ENCODE assay signal across 27 cellular contexts in the genomic region with DNA sequence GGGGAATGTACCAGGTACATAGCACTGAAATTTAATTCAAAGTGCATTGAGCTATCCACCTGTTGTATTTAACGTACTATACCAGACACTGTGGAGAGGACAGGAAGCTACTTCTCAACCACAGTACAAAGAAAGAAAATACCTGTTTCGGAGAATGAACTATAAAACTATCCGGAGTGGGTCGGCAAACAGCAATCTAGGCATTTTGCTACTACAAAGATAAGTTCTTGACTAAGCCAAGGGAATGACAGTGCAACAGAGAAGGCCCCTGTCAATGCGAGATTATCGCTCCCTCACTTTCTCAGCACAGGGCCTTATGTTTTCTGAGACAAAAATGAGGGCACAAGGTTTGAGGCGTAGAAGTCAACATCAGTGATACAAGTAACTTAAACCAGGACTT. TPM values are rescaled to one million over a fixed set of nuclear protein-coding genes. Genes with fewer than 3 reads are reported as not detected.
DNase-seq lines count a peak whose midpoint lies in the region; ATAC-seq lines count a peak whose summit lies in the region.
"Had no signal": no experiment of that assay in that cellular context is flagged by ENCODE, and none has a peak within 500 bp of the region (broad histone marks: within the 10 kb centered on the region; RNA-seq: fewer than 3 reads in every experiment).

No MANE protein-coding gene starts in this region.

- H3K4me3 ChIP-seq in CD8-positive, alpha-beta memory T cell (ENCODE audit: low read length) = no peak overlapping the region
- H3K4me3 ChIP-seq: adrenal gland, GM12878, left lung, MG63, neural progenitor cell, skin epidermis, thoracic aorta had no signal

- peaks cover 43% of the 10 kb centered on the region for H3K4me1 ChIP-seq in CD8-positive, alpha-beta memory T cell (ENCODE audit: insufficient read depth, low read length)
- H3K4me1 ChIP-seq: adrenal gland, left lung, neural progenitor cell had no signal

- no peaks in the 10 kb centered on the region for H3K27me3 ChIP-seq in CD8-positive, alpha-beta memory T cell (ENCODE audit: insufficient read depth, low read length, poor library complexity, severe bottlenecking)
- H3K27me3 ChIP-seq: adrenal gland, left lung, neural progenitor cell had no signal

- no peaks in the 10 kb centered on the region for H3K9me3 ChIP-seq in CD8-positive, alpha-beta memory T cell (ENCODE audit: low read length)
- H3K9me3 ChIP-seq: adrenal gland, left lung, MG63, thoracic aorta had no signal

- peaks cover 57% of the 10 kb centered on the region for H3K4me1 Mint-ChIP-seq in activated T-cell treated with anti-CD3 and anti-CD28 coated beads, Interleukin-2, amount 50 U/mL, for 4 hours (ENCODE audit: low read depth)
- peaks cover 51 to 74% (median 64%) of the 10 kb centered on the region in 3 donors for H3K4me1 Mint-ChIP-seq in CD8-positive, alpha-beta memory T cell
- H3K4me1 Mint-ChIP-seq in activated T-helper 17 cell treated with anti-CD3 and anti-CD28 coated beads, Interleukin-2, amount 50 U/mL, for 72 hours = peaks cover 28% of the 10 kb centered on the region
- peaks cover 37 to 74% (median 73%) of the 10 kb centered on the region in 4 donors for H3K4me1 Mint-ChIP-seq in naive thymus-derived CD8-positive, alpha-beta T cell
- H3K4me1 Mint-ChIP-seq: brain, neural progenitor cell had no signal

- ATAC-seq in activated T-cell treated with anti-CD3 and anti-CD28 coated beads, Interleukin-2, amount 50 U/mL, for 4 hours = peak; percentile 34 to 54
- peak; percentile 26 for ATAC-seq in activated T-helper 17 cell treated with anti-CD3 and anti-CD28 coated beads, Interleukin-2, amount 50 U/mL, for 72 hours (replicated peaks)
- ATAC-seq in naive thymus-derived CD8-positive, alpha-beta T cell = peak; percentile 87 to 91
- ATAC-seq: esophagus mucosa, GM12878, left lung had no signal

- H3K36me3 Mint-ChIP-seq in activated T-cell treated with anti-CD3 and anti-CD28 coated beads, Interleukin-2, amount 50 U/mL, for 4 hours (ENCODE audit: insufficient read depth) = peaks cover 22% of the 10 kb centered on the region
- H3K36me3 Mint-ChIP-seq in CD8-positive, alpha-beta memory T cell = peaks cover 0 to 40% (median 19%) of the 10 kb centered on the region in 3 donors
- peaks cover 41% of the 10 kb centered on the region for H3K36me3 Mint-ChIP-seq in activated T-helper 17 cell treated with anti-CD3 and anti-CD28 coated beads, Interleukin-2, amount 50 U/mL, for 72 hours (ENCODE audit: low read depth)
- peaks cover 0 to 38% (median 12%) of the 10 kb centered on the region in 3 donors for H3K36me3 Mint-ChIP-seq in naive thymus-derived CD8-positive, alpha-beta T cell

- POLR2A ChIA-PET in CD8-positive, alpha-beta memory T cell (lab: Charles Lee) = no interaction called here
- POLR2A ChIA-PET in naive thymus-derived CD8-positive, alpha-beta T cell (lab: Charles Lee) = interaction anchor here (0.9 to 1.5 kb wide), 3 partner anchors 16 to 26 kb away, joined by 3 to 4 read pairs (median 4); no protein-coding TSS in a partner anchor

- H3K36me3 ChIP-seq in CD8-positive, alpha-beta memory T cell (ENCODE audit: insufficient read depth, low read length) = peaks cover 6% of the 10 kb centered on the region
- H3K36me3 ChIP-seq: adrenal gland, MG63, neural progenitor cell, thoracic aorta had no signal

- H3K9me3 Mint-ChIP-seq in activated T-cell treated with anti-CD3 and anti-CD28 coated beads, Interleukin-2, amount 50 U/mL, for 4 hours = no peaks in the 10 kb centered on the region
- H3K9me3 Mint-ChIP-seq in CD8-positive, alpha-beta memory T cell = no peaks in the 10 kb centered on the region
- no peaks in the 10 kb centered on the region for H3K9me3 Mint-ChIP-seq in activated T-helper 17 cell treated with anti-CD3 and anti-CD28 coated beads, Interleukin-2, amount 50 U/mL, for 72 hours
- no peaks in the 10 kb centered on the region for H3K9me3 Mint-ChIP-seq in naive thymus-derived CD8-positive, alpha-beta T cell
- H3K9me3 Mint-ChIP-seq: brain, H9, memory B cell had no signal

- no peak overlapping the region for H3K27ac ChIP-seq in CD8-positive, alpha-beta memory T cell (ENCODE audit: low read depth, low read length)
- H3K27ac ChIP-seq: adrenal gland, left lung, neural progenitor cell, skin epidermis, thoracic aorta had no signal

- H3K27ac Mint-ChIP-seq in CD8-positive, alpha-beta memory T cell = peak overlapping the region; percentile 15 to 88 (median 68)
- peak overlapping the region; percentile 67 for H3K27ac Mint-ChIP-seq in activated T-helper 17 cell treated with anti-CD3 and anti-CD28 coated beads, Interleukin-2, amount 50 U/mL, for 72 hours
- H3K27ac Mint-ChIP-seq in naive thymus-derived CD8-positive, alpha-beta T cell = peak overlapping the region; percentile 65 to 93 (median 83)
- H3K27ac Mint-ChIP-seq: brain; H9; memory B cell; neural progenitor cell; stimulated activated naive CD8-positive, alpha-beta T cell treated with anti-CD3 and anti-CD28 coated beads, Interleukin-15, Interleukin-2, amounts not matched to agents 100 ng/mL and 50 ng/mL, for 24 hours had no signal

- CTCF ChIA-PET in CD8-positive, alpha-beta memory T cell (lab: Charles Lee) = interaction anchor here (0.7 kb wide), 1 partner anchor 463 kb away, joined by 3 read pairs; no protein-coding TSS in a partner anchor

- no peaks in the 10 kb centered on the region for H3K27me3 Mint-ChIP-seq in activated T-cell treated with anti-CD3 and anti-CD28 coated beads, Interleukin-2, amount 50 U/mL, for 4 hours (ENCODE audit: low read depth)
- H3K27me3 Mint-ChIP-seq in CD8-positive, alpha-beta memory T cell = no peaks in the 10 kb centered on the region
- no peaks in the 10 kb centered on the region for H3K27me3 Mint-ChIP-seq in activated T-helper 17 cell treated with anti-CD3 and anti-CD28 coated beads, Interleukin-2, amount 50 U/mL, for 72 hours
- no peaks in the 10 kb centered on the region for H3K27me3 Mint-ChIP-seq in naive thymus-derived CD8-positive, alpha-beta T cell
- H3K27me3 Mint-ChIP-seq: memory B cell; stimulated activated naive CD8-positive, alpha-beta T cell treated with anti-CD3 and anti-CD28 coated beads, Interleukin-15, Interleukin-2, amounts not matched to agents 100 ng/mL and 50 ng/mL, for 24 hours had no signal

- no peak for DNase-seq in activated T-cell treated with anti-CD3 and anti-CD28 coated beads, Interleukin-2, amount 50 U/mL, for 4 hours
- no peak for DNase-seq in activated T-cell treated with anti-CD3 and anti-CD28 coated beads, Interleukin-2, amount 50 U/mL, for 48 hours
- DNase-seq in CD8-positive, alpha-beta memory T cell = peak in 1 of 5 donors; percentile 31
- DNase-seq in naive thymus-derived CD8-positive, alpha-beta T cell = peak in 4 of 10 donors; percentile 13 to 47 (median 36)
- no peak for DNase-seq in NCI-H1092 treated with DMSO at 0.1 percent for 48 hours (lab: John Stamatoyannopoulos, UW)
- DNase-seq in MV-4-11 (lab: John Stamatoyannopoulos, UW) = no peak
- DNase-seq: adrenal gland, cerebellar nuclear complex, dermis blood vessel endothelial cell, foreskin fibroblast, H9, islet precursor cell, KG1, left lung, MG63, NCI-H1417, NCI-H2081, NCI-H524 treated with DMSO at 0.1 percent for 48 hours had no signal

- H3K4me3 Mint-ChIP-seq in activated T-cell treated with anti-CD3 and anti-CD28 coated beads, Interleukin-2, amount 50 U/mL, for 4 hours = peak overlapping the region; percentile 9
- H3K4me3 Mint-ChIP-seq in CD8-positive, alpha-beta memory T cell = peak overlapping the region in 6 of 7 donors; percentile 1 to 72 (median 36)
- no peak overlapping the region for H3K4me3 Mint-ChIP-seq in activated T-helper 17 cell treated with anti-CD3 and anti-CD28 coated beads, Interleukin-2, amount 50 U/mL, for 72 hours
- H3K4me3 Mint-ChIP-seq in naive thymus-derived CD8-positive, alpha-beta T cell = peak overlapping the region; percentile 19 to 79 (median 62)
- H3K4me3 Mint-ChIP-seq: brain; H9; memory B cell; neural progenitor cell; stimulated activated naive CD8-positive, alpha-beta T cell treated with anti-CD3 and anti-CD28 coated beads, Interleukin-15, Interleukin-2, amounts not matched to agents 100 ng/mL and 50 ng/mL, for 24 hours had no signal

RNA-seq across cellular contexts. Expression of a gene that starts 27.4 kb away (rescaled TPM):
- 10 to 100 TPM; 16.4 to 22.0 (median 20.6) TPM for total RNA-seq in activated T-cell treated with anti-CD3 and anti-CD28 coated beads, Interleukin-2, amount 50 U/mL, for 4 hours
- total RNA-seq in CD8-positive, alpha-beta memory T cell = 10 to 100 TPM; 17.4 to 18.3 TPM
- polyA plus RNA-seq in CD8-positive, alpha-beta memory T cell = 4.9 TPM
- total RNA-seq in activated T-helper 17 cell treated with anti-CD3 and anti-CD28 coated beads, Interleukin-2, amount 50 U/mL, for 72 hours = 10 to 100 TPM; 20.4 to 24.8 TPM
- 10 to 100 TPM; 30.1 to 31.8 TPM for total RNA-seq in naive thymus-derived CD8-positive, alpha-beta T cell
- 1 to 10 TPM; 2.2 to 6.7 (median 4.8) TPM for polyA plus RNA-seq in naive thymus-derived CD8-positive, alpha-beta T cell

Comparison
In these comparisons a context has a peak if more than half of its experiments do, and no peak if none do; other contexts are left out.
1. ATAC-seq: peak in every context shown above with its lines; median percentile 89 in naive thymus-derived CD8-positive, alpha-beta T cell; 44 in activated T-cell treated with anti-CD3 and anti-CD28 coated beads, Interleukin-2, amount 50 U/mL, for 4 hours; 26 in activated T-helper 17 cell treated with anti-CD3 and anti-CD28 coated beads, Interleukin-2, amount 50 U/mL, for 72 hours.